ENCODE assay signal across 8 cellular contexts in the genomic region with DNA sequence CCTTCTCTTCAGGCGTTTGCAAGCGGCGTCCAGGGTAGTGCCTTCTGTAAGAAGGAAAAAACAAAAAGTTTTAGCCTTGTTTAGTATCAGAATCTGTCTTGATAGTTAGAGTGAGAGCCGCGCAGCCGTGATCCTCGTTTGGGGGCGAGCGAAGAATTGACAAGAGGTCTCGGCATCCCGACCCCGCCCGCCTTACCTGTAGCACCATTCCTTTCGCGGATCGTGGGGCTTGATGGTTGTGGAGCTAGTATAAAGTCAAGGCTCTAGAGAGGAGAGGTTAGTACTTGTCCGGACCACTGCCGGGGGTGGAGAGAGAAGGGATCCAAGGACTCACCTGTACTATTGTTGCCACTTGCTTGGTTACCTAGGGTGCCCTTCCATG. TPM values are rescaled to one million over a fixed set of nuclear protein-coding genes. Genes with fewer than 3 reads are reported as not detected.
A peak's percentile ranks its signal among the peaks of the same experiment; 100 is the strongest.
DNase-seq lines count a peak whose midpoint lies in the region; ATAC-seq and TF ChIP-seq lines count a peak whose summit lies in the region.

No MANE protein-coding gene starts in this region.

- DNase-seq in DMS 273 (lab: John Stamatoyannopoulos, UW; ENCODE audit: unreplicated experiment) (peak; percentile 49), DMS 273 treated with DMSO at 0.1 percent for 48 hours (lab: John Stamatoyannopoulos, UW) (no peak), T-helper 17 cell (peak in 1 of 3 donors; percentile 15), coronary artery (ENCODE audit: low spot score) (no peak), mesendoderm (peak; percentile 53), NCI-H1694 treated with DMSO at 0.1 percent for 48 hours (lab: John Stamatoyannopoulos, UW) (no peak)
- no peak for DNase-seq in stimulated activated naive CD8-positive, alpha-beta T cell treated with anti-CD3 and anti-CD28 coated beads, Interleukin-15, amount 100 ng/mL, for 72 hours

- H2AK5ac ChIP-seq in mesendoderm (ENCODE audit: low read length), result no peak overlapping the region

- peak overlapping the region; percentile 71 for H3K18ac ChIP-seq in mesendoderm (ENCODE audit: low read length)

- no peaks in the 10 kb centered on the region for H3K36me3 ChIP-seq in mesendoderm (ENCODE audit: control insufficient read depth, insufficient read depth, low read length)

- peak overlapping the region; percentile 47 for H3K4me2 ChIP-seq in mesendoderm (ENCODE audit: low read length)

- no peak overlapping the region for H2BK15ac ChIP-seq in mesendoderm (replicated peaks; ENCODE audit: low read depth)

- H3K27me3 Mint-ChIP-seq in T-helper 17 cell, result no peaks in the 10 kb centered on the region
- H3K27me3 Mint-ChIP-seq in stimulated activated naive CD8-positive, alpha-beta T cell treated with anti-CD3 and anti-CD28 coated beads, Interleukin-15, amount 100 ng/mL, for 72 hours, result no peaks in the 10 kb centered on the region

- ATAC-seq in HG03175 (IDR thresholded peaks at IDR 0.05; ENCODE audit: unreplicated experiment), result peak; percentile 5
- no peak for ATAC-seq in T-helper 17 cell
- ATAC-seq in stimulated activated naive CD8-positive, alpha-beta T cell treated with anti-CD3 and anti-CD28 coated beads, Interleukin-15, amount 100 ng/mL, for 72 hours, result peak; percentile 3

- H3K23ac ChIP-seq in mesendoderm (ENCODE audit: low read length), result no peak overlapping the region

- peak overlapping the region; percentile 96 for H3K27ac Mint-ChIP-seq in T-helper 17 cell
- peak overlapping the region; percentile 95 to 98 for H3K27ac Mint-ChIP-seq in stimulated activated naive CD8-positive, alpha-beta T cell treated with anti-CD3 and anti-CD28 coated beads, Interleukin-15, amount 100 ng/mL, for 72 hours

- peak overlapping the region; percentile 36 to 86 for H3K27ac ChIP-seq in coronary artery
- H3K27ac ChIP-seq in mesendoderm (ENCODE audit: low read depth, low read length), result peak overlapping the region; percentile 81

- peaks cover 1% of the 10 kb centered on the region for H3K4me1 ChIP-seq in mesendoderm (ENCODE audit: control insufficient read depth, low read depth, low read length)

- no peaks in the 10 kb centered on the region for H3K9me3 ChIP-seq in T-helper 17 cell (ENCODE audit: control insufficient read depth, low read length, poor library complexity, severe bottlenecking)

- H2BK120ac ChIP-seq in mesendoderm (ENCODE audit: low read depth, low read length), result no peak overlapping the region

- H3K36me3 Mint-ChIP-seq in T-helper 17 cell (ENCODE audit: low read depth), result peaks cover 15% of the 10 kb centered on the region

- no peaks in the 10 kb centered on the region for H3K79me1 ChIP-seq in mesendoderm (ENCODE audit: low read length)

- H4K5ac ChIP-seq in mesendoderm (ENCODE audit: low read length), result no peak overlapping the region

- TF ChIP-seq CTCF in coronary artery (IDR thresholded peaks at IDR 0.05), result no peak

- no peaks in the 10 kb centered on the region for H3K9me3 Mint-ChIP-seq in stimulated activated naive CD8-positive, alpha-beta T cell treated with anti-CD3 and anti-CD28 coated beads, Interleukin-15, amount 100 ng/mL, for 72 hours

- no peak overlapping the region for H3K4ac ChIP-seq in mesendoderm (ENCODE audit: low read depth, low read length)

- H3K4me3 ChIP-seq in coronary artery (peak overlapping the region; percentile 87), mesendoderm (ENCODE audit: low read length) (peak overlapping the region; percentile 97)

- H3K9ac ChIP-seq in mesendoderm (ENCODE audit: low read length), result peak overlapping the region; percentile 97

- H2BK5ac ChIP-seq in mesendoderm (ENCODE audit: low read length), result peak overlapping the region; percentile 76

- WGBS in mesendoderm (ENCODE audit: extremely low coverage, insufficient coverage, low lambda C conversion rate), result no CpG with 5 or more reads among the region's 18 CpGs

- peak overlapping the region; percentile 97 for H3K4me3 Mint-ChIP-seq in T-helper 17 cell
- H3K4me3 Mint-ChIP-seq in stimulated activated naive CD8-positive, alpha-beta T cell treated with anti-CD3 and anti-CD28 coated beads, Interleukin-15, amount 100 ng/mL, for 72 hours, result peak overlapping the region; percentile 98

- no peaks in the 10 kb centered on the region for H3K27me3 ChIP-seq in mesendoderm (ENCODE audit: insufficient read depth, low read length, poor library complexity)

- H3K4me1 Mint-ChIP-seq in T-helper 17 cell, result peaks cover 35% of the 10 kb centered on the region
- peaks cover 48% of the 10 kb centered on the region for H3K4me1 Mint-ChIP-seq in stimulated activated naive CD8-positive, alpha-beta T cell treated with anti-CD3 and anti-CD28 coated beads, Interleukin-15, amount 100 ng/mL, for 72 hours

- H3K79me2 ChIP-seq in mesendoderm (ENCODE audit: control insufficient read depth, insufficient read depth, low read length), result peaks cover 10% of the 10 kb centered on the region

- H4K8ac ChIP-seq in mesendoderm (ENCODE audit: low read depth, low read length), result no peak overlapping the region

- peak overlapping the region; percentile 96 for H3K56ac ChIP-seq in mesendoderm (ENCODE audit: low read length)

RNA-seq across cellular contexts. Expression of a gene that starts 0.5 kb away (rescaled TPM):
- total RNA-seq in T-helper 17 cell, result 1 to 10 TPM; 5.6 to 6.0 TPM
- 27.4 TPM for polyA plus RNA-seq in mesendoderm (2013, experiment 1 of 2)
- 26.9 TPM for polyA plus RNA-seq in mesendoderm (2013, experiment 2 of 2)

RNA-seq across cellular contexts. Expression of a gene that starts 0.7 kb away (rescaled TPM):
- total RNA-seq in T-helper 17 cell, result 10 to 100 TPM; 16.0 to 18.9 TPM
- polyA plus RNA-seq in mesendoderm (2013, experiment 1 of 2), result 5.9 TPM
- 7.0 TPM for polyA plus RNA-seq in mesendoderm (2013, experiment 2 of 2)

Comparison
In these comparisons a context has a peak if more than half of its experiments do, and no peak if none do; other contexts are left out.
1. DNase-seq: peak in DMS 273 (single experiment) and mesendoderm (single experiment); none in DMS 273 treated with DMSO at 0.1 percent for 48 hours (single experiment), coronary artery (single experiment), stimulated activated naive CD8-positive, alpha-beta T cell treated with anti-CD3 and anti-CD28 coated beads, Interleukin-15, amount 100 ng/mL, for 72 hours (0 of 2) and NCI-H1694 treated with DMSO at 0.1 percent for 48 hours (single experiment).